Comparison of ENCODE assay signal across 1 cellular context in the genomic region with DNA sequence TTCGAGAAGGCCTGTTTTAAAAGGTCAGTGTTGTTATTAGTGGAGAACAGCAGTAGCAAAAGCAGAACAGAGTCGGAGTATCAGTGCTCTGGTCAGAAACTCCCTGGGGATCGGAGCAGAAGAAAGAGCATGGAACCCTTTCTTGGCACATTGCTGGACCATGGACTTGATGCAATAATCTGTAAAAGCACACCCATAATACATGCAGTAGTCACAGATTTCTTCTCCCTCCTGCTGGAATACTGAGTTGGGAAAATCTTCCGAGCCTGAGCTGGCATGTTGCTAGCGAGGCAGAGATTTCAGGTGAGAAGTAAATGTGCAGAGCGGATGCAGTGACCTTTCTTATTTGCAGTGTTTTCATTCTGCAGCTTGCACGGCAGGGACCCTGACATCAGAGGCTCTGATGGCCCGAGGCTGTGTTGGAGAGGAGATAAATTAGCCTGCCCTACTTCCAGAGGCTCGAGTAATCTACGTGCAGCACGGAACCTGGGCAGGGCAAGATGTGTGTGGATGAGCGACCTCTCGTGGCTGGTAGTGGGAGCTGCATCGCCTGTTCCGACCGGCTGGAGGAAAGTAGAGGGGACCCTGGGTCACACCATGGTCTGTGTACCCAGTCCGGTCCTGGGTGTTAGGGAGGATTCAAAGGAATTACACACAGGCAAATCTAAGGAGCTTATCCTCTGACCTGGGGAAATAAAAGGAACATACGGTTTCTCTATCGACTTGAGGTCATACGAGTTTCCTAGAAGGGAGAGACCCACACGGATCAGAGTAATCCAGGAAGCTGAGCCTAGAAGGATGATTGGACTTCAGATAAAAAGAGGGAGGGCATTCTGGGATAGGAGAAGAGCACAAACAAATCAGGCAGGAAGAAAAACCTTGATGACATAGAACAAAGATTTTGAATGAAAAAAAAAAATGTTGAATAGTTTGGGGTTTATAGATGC.
A peak's percentile ranks its signal among the peaks of the same experiment; 100 is the strongest.
TF ChIP-seq lines count a peak whose summit lies in the region.

No MANE protein-coding gene starts in this region.

TF ChIP-seq in HepG2, 621 proteins besides CTCF, POLR2A, EP300 and RAD21 (continued from another document and continues in another):
- TF ChIP-seq, protein P1, sequence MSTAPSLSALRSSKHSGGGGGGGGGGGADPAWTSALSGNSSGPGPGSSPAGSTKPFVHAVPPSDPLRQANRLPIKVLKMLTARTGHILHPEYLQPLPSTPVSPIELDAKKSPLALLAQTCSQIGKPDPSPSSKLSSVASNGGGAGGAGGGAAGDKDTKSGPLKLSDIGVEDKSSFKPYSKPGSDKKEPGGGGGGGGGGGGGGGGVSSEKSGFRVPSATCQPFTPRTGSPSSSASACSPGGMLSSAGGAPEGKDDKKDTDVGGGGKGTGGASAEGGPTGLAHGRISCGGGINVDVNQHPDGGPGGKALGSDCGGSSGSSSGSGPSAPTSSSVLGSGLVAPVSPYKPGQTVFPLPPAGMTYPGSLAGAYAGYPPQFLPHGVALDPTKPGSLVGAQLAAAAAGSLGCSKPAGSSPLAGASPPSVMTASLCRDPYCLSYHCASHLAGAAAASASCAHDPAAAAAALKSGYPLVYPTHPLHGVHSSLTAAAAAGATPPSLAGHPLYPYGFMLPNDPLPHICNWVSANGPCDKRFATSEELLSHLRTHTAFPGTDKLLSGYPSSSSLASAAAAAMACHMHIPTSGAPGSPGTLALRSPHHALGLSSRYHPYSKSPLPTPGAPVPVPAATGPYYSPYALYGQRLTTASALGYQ (CRISPR knock-in tag; IDR thresholded peaks at IDR 0.05) = no peak
- no peak for TF ChIP-seq NFE2L1 (CRISPR knock-in tag; IDR thresholded peaks at IDR 0.05; ENCODE audit: borderline replicate concordance)
- TF ChIP-seq CEBPG (CRISPR knock-in tag; IDR thresholded peaks at IDR 0.05) = no peak
- TF ChIP-seq HOXA7 (CRISPR knock-in tag; IDR thresholded peaks at IDR 0.05) = no peak
- TF ChIP-seq ZNF10 (CRISPR knock-in tag; IDR thresholded peaks at IDR 0.05; ENCODE audit: borderline replicate concordance, low read depth) = no peak
- no peak for TF ChIP-seq SETDB1 (CRISPR knock-in tag; IDR thresholded peaks at IDR 0.05; ENCODE audit: borderline replicate concordance)
- TF ChIP-seq ZSCAN25 (CRISPR knock-in tag; IDR thresholded peaks at IDR 0.05) = no peak
- TF ChIP-seq ZMYM4 (CRISPR knock-in tag; IDR thresholded peaks at IDR 0.05) = 0 out of 2 replicates have a peak, but pooled peaks have one; percentile 41
- TF ChIP-seq, protein P2, sequence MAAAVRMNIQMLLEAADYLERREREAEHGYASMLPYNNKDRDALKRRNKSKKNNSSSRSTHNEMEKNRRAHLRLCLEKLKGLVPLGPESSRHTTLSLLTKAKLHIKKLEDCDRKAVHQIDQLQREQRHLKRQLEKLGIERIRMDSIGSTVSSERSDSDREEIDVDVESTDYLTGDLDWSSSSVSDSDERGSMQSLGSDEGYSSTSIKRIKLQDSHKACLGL (CRISPR knock-in tag; IDR thresholded peaks at IDR 0.05) = no peak
- TF ChIP-seq, protein P3, sequence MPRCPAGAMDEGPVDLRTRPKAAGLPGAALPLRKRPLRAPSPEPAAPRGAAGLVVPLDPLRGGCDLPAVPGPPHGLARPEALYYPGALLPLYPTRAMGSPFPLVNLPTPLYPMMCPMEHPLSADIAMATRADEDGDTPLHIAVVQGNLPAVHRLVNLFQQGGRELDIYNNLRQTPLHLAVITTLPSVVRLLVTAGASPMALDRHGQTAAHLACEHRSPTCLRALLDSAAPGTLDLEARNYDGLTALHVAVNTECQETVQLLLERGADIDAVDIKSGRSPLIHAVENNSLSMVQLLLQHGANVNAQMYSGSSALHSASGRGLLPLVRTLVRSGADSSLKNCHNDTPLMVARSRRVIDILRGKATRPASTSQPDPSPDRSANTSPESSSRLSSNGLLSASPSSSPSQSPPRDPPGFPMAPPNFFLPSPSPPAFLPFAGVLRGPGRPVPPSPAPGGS (CRISPR knock-in tag; IDR thresholded peaks at IDR 0.05) = 0 out of 2 replicates have a peak, but pooled peaks have one; percentile 29
- 0 out of 2 replicates have a peak, but pooled peaks have one; percentile 8 for TF ChIP-seq ZNF773 (CRISPR knock-in tag; IDR thresholded peaks at IDR 0.05; ENCODE audit: borderline replicate concordance)
- TF ChIP-seq, protein P4, sequence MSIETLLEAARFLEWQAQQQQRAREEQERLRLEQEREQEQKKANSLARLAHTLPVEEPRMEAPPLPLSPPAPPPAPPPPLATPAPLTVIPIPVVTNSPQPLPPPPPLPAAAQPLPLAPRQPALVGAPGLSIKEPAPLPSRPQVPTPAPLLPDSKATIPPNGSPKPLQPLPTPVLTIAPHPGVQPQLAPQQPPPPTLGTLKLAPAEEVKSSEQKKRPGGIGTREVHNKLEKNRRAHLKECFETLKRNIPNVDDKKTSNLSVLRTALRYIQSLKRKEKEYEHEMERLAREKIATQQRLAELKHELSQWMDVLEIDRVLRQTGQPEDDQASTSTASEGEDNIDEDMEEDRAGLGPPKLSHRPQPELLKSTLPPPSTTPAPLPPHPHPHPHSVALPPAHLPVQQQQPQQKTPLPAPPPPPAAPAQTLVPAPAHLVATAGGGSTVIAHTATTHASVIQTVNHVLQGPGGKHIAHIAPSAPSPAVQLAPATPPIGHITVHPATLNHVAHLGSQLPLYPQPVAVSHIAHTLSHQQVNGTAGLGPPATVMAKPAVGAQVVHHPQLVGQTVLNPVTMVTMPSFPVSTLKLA (IDR thresholded peaks at IDR 0.05) = no peak
- TF ChIP-seq, protein P5, sequence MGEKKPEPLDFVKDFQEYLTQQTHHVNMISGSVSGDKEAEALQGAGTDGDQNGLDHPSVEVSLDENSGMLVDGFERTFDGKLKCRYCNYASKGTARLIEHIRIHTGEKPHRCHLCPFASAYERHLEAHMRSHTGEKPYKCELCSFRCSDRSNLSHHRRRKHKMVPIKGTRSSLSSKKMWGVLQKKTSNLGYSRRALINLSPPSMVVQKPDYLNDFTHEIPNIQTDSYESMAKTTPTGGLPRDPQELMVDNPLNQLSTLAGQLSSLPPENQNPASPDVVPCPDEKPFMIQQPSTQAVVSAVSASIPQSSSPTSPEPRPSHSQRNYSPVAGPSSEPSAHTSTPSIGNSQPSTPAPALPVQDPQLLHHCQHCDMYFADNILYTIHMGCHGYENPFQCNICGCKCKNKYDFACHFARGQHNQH (CRISPR knock-in tag; IDR thresholded peaks at IDR 0.05) = peak; percentile 53; the same call in 1 of the 2 replicates
- TF ChIP-seq, protein P6, sequence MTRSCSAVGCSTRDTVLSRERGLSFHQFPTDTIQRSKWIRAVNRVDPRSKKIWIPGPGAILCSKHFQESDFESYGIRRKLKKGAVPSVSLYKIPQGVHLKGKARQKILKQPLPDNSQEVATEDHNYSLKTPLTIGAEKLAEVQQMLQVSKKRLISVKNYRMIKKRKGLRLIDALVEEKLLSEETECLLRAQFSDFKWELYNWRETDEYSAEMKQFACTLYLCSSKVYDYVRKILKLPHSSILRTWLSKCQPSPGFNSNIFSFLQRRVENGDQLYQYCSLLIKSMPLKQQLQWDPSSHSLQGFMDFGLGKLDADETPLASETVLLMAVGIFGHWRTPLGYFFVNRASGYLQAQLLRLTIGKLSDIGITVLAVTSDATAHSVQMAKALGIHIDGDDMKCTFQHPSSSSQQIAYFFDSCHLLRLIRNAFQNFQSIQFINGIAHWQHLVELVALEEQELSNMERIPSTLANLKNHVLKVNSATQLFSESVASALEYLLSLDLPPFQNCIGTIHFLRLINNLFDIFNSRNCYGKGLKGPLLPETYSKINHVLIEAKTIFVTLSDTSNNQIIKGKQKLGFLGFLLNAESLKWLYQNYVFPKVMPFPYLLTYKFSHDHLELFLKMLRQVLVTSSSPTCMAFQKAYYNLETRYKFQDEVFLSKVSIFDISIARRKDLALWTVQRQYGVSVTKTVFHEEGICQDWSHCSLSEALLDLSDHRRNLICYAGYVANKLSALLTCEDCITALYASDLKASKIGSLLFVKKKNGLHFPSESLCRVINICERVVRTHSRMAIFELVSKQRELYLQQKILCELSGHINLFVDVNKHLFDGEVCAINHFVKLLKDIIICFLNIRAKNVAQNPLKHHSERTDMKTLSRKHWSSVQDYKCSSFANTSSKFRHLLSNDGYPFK (CRISPR knock-in tag; IDR thresholded peaks at IDR 0.05; ENCODE audit: borderline replicate concordance) = no peak
- no peak for TF ChIP-seq ZNF468 (CRISPR knock-in tag; IDR thresholded peaks at IDR 0.05)
- no peak for TF ChIP-seq ZNF775 (CRISPR knock-in tag; IDR thresholded peaks at IDR 0.05; ENCODE audit: borderline replicate concordance)
- TF ChIP-seq SMAD9 (CRISPR knock-in tag; IDR thresholded peaks at IDR 0.05) = no peak
- TF ChIP-seq, protein P7, sequence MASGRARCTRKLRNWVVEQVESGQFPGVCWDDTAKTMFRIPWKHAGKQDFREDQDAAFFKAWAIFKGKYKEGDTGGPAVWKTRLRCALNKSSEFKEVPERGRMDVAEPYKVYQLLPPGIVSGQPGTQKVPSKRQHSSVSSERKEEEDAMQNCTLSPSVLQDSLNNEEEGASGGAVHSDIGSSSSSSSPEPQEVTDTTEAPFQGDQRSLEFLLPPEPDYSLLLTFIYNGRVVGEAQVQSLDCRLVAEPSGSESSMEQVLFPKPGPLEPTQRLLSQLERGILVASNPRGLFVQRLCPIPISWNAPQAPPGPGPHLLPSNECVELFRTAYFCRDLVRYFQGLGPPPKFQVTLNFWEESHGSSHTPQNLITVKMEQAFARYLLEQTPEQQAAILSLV (CRISPR knock-in tag; IDR thresholded peaks at IDR 0.05; ENCODE audit: borderline replicate concordance) = 0 out of 2 replicates have a peak, but pooled peaks have one; percentile 25
- TF ChIP-seq CCDC6 (CRISPR knock-in tag; IDR thresholded peaks at IDR 0.05) = no peak
- TF ChIP-seq, protein P8, sequence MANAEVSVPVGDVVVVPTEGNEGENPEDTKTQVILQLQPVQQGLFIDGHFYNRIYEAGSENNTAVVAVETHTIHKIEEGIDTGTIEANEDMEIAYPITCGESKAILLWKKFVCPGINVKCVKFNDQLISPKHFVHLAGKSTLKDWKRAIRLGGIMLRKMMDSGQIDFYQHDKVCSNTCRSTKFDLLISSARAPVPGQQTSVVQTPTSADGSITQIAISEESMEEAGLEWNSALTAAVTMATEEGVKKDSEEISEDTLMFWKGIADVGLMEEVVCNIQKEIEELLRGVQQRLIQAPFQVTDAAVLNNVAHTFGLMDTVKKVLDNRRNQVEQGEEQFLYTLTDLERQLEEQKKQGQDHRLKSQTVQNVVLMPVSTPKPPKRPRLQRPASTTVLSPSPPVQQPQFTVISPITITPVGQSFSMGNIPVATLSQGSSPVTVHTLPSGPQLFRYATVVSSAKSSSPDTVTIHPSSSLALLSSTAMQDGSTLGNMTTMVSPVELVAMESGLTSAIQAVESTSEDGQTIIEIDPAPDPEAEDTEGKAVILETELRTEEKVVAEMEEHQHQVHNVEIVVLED (CRISPR knock-in tag; IDR thresholded peaks at IDR 0.05; ENCODE audit: borderline replicate concordance) = no peak
- TF ChIP-seq KDM4B (CRISPR knock-in tag; IDR thresholded peaks at IDR 0.05) = no peak
- TF ChIP-seq, protein P9, sequence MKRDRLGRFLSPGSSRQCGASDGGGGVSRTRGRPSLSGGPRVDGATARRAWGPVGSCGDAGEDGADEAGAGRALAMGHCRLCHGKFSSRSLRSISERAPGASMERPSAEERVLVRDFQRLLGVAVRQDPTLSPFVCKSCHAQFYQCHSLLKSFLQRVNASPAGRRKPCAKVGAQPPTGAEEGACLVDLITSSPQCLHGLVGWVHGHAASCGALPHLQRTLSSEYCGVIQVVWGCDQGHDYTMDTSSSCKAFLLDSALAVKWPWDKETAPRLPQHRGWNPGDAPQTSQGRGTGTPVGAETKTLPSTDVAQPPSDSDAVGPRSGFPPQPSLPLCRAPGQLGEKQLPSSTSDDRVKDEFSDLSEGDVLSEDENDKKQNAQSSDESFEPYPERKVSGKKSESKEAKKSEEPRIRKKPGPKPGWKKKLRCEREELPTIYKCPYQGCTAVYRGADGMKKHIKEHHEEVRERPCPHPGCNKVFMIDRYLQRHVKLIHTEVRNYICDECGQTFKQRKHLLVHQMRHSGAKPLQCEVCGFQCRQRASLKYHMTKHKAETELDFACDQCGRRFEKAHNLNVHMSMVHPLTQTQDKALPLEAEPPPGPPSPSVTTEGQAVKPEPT (CRISPR knock-in tag; IDR thresholded peaks at IDR 0.05; ENCODE audit: low read depth) = no peak
- 0 out of 2 replicates have a peak, but pooled peaks have one; percentile 38 for TF ChIP-seq ZNF598 (CRISPR knock-in tag; IDR thresholded peaks at IDR 0.05; ENCODE audit: borderline replicate concordance)
- no peak for TF ChIP-seq ZNF652 (CRISPR knock-in tag; IDR thresholded peaks at IDR 0.05; ENCODE audit: borderline replicate concordance, low read depth)
- TF ChIP-seq HDAC6 (IDR thresholded peaks at IDR 0.05; ENCODE audit: low read depth, low read length) = no peak
- no peak; the same call in 1 of the 2 replicates for TF ChIP-seq IRF2 (CRISPR knock-in tag; IDR thresholded peaks at IDR 0.05)
- TF ChIP-seq, protein P10, sequence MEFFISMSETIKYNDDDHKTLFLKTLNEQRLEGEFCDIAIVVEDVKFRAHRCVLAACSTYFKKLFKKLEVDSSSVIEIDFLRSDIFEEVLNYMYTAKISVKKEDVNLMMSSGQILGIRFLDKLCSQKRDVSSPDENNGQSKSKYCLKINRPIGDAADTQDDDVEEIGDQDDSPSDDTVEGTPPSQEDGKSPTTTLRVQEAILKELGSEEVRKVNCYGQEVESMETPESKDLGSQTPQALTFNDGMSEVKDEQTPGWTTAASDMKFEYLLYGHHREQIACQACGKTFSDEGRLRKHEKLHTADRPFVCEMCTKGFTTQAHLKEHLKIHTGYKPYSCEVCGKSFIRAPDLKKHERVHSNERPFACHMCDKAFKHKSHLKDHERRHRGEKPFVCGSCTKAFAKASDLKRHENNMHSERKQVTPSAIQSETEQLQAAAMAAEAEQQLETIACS (CRISPR knock-in tag; IDR thresholded peaks at IDR 0.05) = no peak
- TF ChIP-seq, protein P11, sequence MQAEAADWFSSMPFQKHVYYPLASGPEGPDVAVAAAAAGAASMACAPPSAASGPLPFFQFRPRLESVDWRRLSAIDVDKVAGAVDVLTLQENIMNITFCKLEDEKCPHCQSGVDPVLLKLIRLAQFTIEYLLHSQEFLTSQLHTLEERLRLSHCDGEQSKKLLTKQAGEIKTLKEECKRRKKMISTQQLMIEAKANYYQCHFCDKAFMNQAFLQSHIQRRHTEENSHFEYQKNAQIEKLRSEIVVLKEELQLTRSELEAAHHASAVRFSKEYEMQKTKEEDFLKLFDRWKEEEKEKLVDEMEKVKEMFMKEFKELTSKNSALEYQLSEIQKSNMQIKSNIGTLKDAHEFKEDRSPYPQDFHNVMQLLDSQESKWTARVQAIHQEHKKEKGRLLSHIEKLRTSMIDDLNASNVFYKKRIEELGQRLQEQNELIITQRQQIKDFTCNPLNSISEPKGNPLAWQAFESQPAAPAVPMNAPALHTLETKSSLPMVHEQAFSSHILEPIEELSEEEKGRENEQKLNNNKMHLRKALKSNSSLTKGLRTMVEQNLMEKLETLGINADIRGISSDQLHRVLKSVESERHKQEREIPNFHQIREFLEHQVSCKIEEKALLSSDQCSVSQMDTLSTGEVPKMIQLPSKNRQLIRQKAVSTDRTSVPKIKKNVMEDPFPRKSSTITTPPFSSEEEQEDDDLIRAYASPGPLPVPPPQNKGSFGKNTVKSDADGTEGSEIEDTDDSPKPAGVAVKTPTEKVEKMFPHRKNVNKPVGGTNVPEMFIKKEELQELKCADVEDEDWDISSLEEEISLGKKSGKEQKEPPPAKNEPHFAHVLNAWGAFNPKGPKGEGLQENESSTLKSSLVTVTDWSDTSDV (CRISPR knock-in tag; IDR thresholded peaks at IDR 0.05) = no peak
- TF ChIP-seq MAZ (IDR thresholded peaks at IDR 0.05; ENCODE audit: borderline replicate concordance, low read depth, low read length) = no peak
- 0 out of 2 replicates have a peak, but pooled peaks have one; percentile 24 for TF ChIP-seq MAZ (CRISPR knock-in tag; IDR thresholded peaks at IDR 0.05; ENCODE audit: low read depth)
- TF ChIP-seq PCBP2 (optimal IDR thresholded peaks at IDR 0.05; ENCODE audit: low read depth, low read length, poor library complexity, severe bottlenecking) = no peak
- no peak for TF ChIP-seq TMF1 (CRISPR knock-in tag; IDR thresholded peaks at IDR 0.05; ENCODE audit: low read depth)
- TF ChIP-seq PCBP1 (IDR thresholded peaks at IDR 0.05; ENCODE audit: borderline replicate concordance, low read depth, low read length) = no peak
- TF ChIP-seq YEATS4 (CRISPR knock-in tag; IDR thresholded peaks at IDR 0.05; ENCODE audit: borderline replicate concordance) = no peak
- TF ChIP-seq YEATS2 (CRISPR knock-in tag; IDR thresholded peaks at IDR 0.05; ENCODE audit: borderline replicate concordance) = peak; percentile 24; the same call in 1 of the 2 replicates
